ENCODE assay signal across 19 cellular contexts in genomic region chr13:66509176-66509575, GRCh38.
DNase-seq lines count a peak whose midpoint lies in the region; ATAC-seq and TF ChIP-seq lines count a peak whose summit lies in the region.
"Had no signal": no experiment of that assay in that cellular context is flagged by ENCODE, and none has a peak within 500 bp of the region (broad histone marks: within the 10 kb centered on the region; RNA-seq: fewer than 3 reads in every experiment).

No MANE protein-coding gene starts in this region.

- TF ChIP-seq CTCF in GM23338 (conservative IDR thresholded peaks at IDR 0.05; ENCODE audit: low read depth in 2 of 2), result no peak
- no peak for TF ChIP-seq CTCF in OCI-LY1 (IDR thresholded peaks at IDR 0.05; ENCODE audit: low read length)
- TF ChIP-seq CTCF in endodermal cell (conservative IDR thresholded peaks at IDR 0.05), result no peak
- TF ChIP-seq CTCF in nephron progenitor cell (IDR thresholded peaks at IDR 0.05), result no peak
- no peak for TF ChIP-seq CTCF in sigmoid colon (IDR thresholded peaks at IDR 0.05)

- no peak for ATAC-seq in GM23338
- ATAC-seq in HG02610 (IDR thresholded peaks at IDR 0.05; ENCODE audit: unreplicated experiment), result no peak
- ATAC-seq: K562, PC-3 had no signal

- H3K36me3 Mint-ChIP-seq in GM23338 (ENCODE audit: low read depth) (no peaks in the 10 kb centered on the region), endodermal cell (ENCODE audit: low read depth) (peaks cover 4% of the 10 kb centered on the region), nephron progenitor cell (ENCODE audit: low read depth) (no peaks in the 10 kb centered on the region)
- H3K36me3 Mint-ChIP-seq: CD8-positive, alpha-beta memory T cell had no signal

- H3K9me3 Mint-ChIP-seq in GM23338 (no peaks in the 10 kb centered on the region), endodermal cell (peaks cover 11% of the 10 kb centered on the region), nephron progenitor cell (no peaks in the 10 kb centered on the region)

- H3K9me2 ChIP-seq in GM23338 (ENCODE audit: insufficient read depth), result 0 out of 2 replicates have a peak, but pooled peaks cover 3% of the 10 kb centered on the region
- H3K9me2 ChIP-seq in OCI-LY1 (ENCODE audit: low read depth, low read length), result no peaks in the 10 kb centered on the region

- H3K27ac Mint-ChIP-seq in GM23338 (no peak overlapping the region), endodermal cell (peak overlapping the region; percentile 3), nephron progenitor cell (peak overlapping the region; percentile 2)
- H3K27ac Mint-ChIP-seq: CD8-positive, alpha-beta memory T cell had no signal

- intact Hi-C loops in sigmoid colon (cut with DNase I), result no loop called here

- no peaks in the 10 kb centered on the region for H4K20me1 ChIP-seq in GM23338 (replicated peaks; ENCODE audit: insufficient read depth)
- no peaks in the 10 kb centered on the region for H4K20me1 ChIP-seq in OCI-LY1 (ENCODE audit: insufficient read depth, low read length)
- H4K20me1 ChIP-seq: BLaER1 treated with 17β-estradiol and CSF1 and Interleukin-3, amounts not matched to agents 10 nM and 100 nM had no signal

- H3K36me3 ChIP-seq in GM23338 (ENCODE audit: insufficient read depth) (no peaks in the 10 kb centered on the region), OCI-LY1 (ENCODE audit: insufficient read depth, low read length) (0 out of 2 replicates have a peak, but pooled peaks cover 3% of the 10 kb centered on the region), endodermal cell (ENCODE audit: control insufficient read depth, insufficient read depth, low read length) (no peaks in the 10 kb centered on the region), sigmoid colon (no peaks in the 10 kb centered on the region)
- H3K36me3 ChIP-seq: BLaER1 treated with 17β-estradiol and CSF1 and Interleukin-3, amounts not matched to agents 10 nM and 100 nM had no signal

- H3K4me3 ChIP-seq in GM23338 (no peak overlapping the region), OCI-LY1 (ENCODE audit: low read depth, low read length, poor library complexity, severe bottlenecking) (no peak overlapping the region), endodermal cell (ENCODE audit: low read length) (no peak overlapping the region), sigmoid colon (no peak overlapping the region)
- H3K4me3 ChIP-seq: BLaER1 treated with 17β-estradiol and CSF1 and Interleukin-3, amounts not matched to agents 10 nM and 100 nM; K562 had no signal

- H3K4me1 Mint-ChIP-seq in GM23338 (peaks cover 17% of the 10 kb centered on the region), endodermal cell (peaks cover 21% of the 10 kb centered on the region), nephron progenitor cell (peaks cover 24% of the 10 kb centered on the region)
- H3K4me1 Mint-ChIP-seq: CD8-positive, alpha-beta memory T cell had no signal

- DNase-seq in GM23338 (ENCODE audit: low spot score) (no peak), endodermal cell (no peak), nephron progenitor cell (no peak), NOMO-1 (lab: John Stamatoyannopoulos, UW; ENCODE audit: unreplicated experiment in 2 of 2) (no peak), sigmoid colon (no peak)
- DNase-seq: CD8-positive, alpha-beta memory T cell; DMS53; NCI-H1105 treated with DMSO at 0.1 percent for 48 hours; NCI-H1694; NCI-H2081 treated with DMSO at 0.1 percent for 48 hours; NCI-H748 treated with DMSO at 0.1 percent for 48 hours; NK-92 treated with Interleukin-12 subunit alpha and Interleukin-12 subunit beta, amount 100 ng/mL, for 24 hours; PC-3; RPMI8226; SHP77 treated with DMSO at 0.1 percent for 48 hours had no signal

- H3K4me2 ChIP-seq in GM23338, result no peak overlapping the region
- H3K4me2 ChIP-seq in OCI-LY1 (ENCODE audit: low read length), result no peak overlapping the region

- H3K4me3 Mint-ChIP-seq in GM23338 (no peak overlapping the region), endodermal cell (no peak overlapping the region), nephron progenitor cell (no peak overlapping the region)
- H3K4me3 Mint-ChIP-seq: CD8-positive, alpha-beta memory T cell had no signal

- TF ChIP-seq EP300 in sigmoid colon (IDR thresholded peaks at IDR 0.05), result no peak

- H3K27ac ChIP-seq in GM23338 (ENCODE audit: low read depth), result no peak overlapping the region
- no peak overlapping the region for H3K27ac ChIP-seq in OCI-LY1 (ENCODE audit: low read depth, low read length, poor library complexity, severe bottlenecking)
- H3K27ac ChIP-seq in endodermal cell (ENCODE audit: low read depth, low read length), result no peak overlapping the region
- no peak overlapping the region for H3K27ac ChIP-seq in sigmoid colon

- peaks cover 21% of the 10 kb centered on the region for H3K9me3 ChIP-seq in OCI-LY1 (ENCODE audit: low read length)
- H3K9me3 ChIP-seq in endodermal cell (ENCODE audit: control insufficient read depth, low read length), result peaks cover 6% of the 10 kb centered on the region
- no peaks in the 10 kb centered on the region for H3K9me3 ChIP-seq in sigmoid colon
- H3K9me3 ChIP-seq: BLaER1 treated with 17β-estradiol and CSF1 and Interleukin-3, amounts not matched to agents 10 nM and 100 nM had no signal

- no peaks in the 10 kb centered on the region for H3K27me3 ChIP-seq in GM23338 (ENCODE audit: insufficient read depth)
- H3K27me3 ChIP-seq in OCI-LY1 (ENCODE audit: insufficient read depth, low read length), result no peaks in the 10 kb centered on the region
- H3K27me3 ChIP-seq in endodermal cell (ENCODE audit: control insufficient read depth, insufficient read depth, low read length, poor library complexity, severe bottlenecking), result no peaks in the 10 kb centered on the region
- H3K27me3 ChIP-seq in sigmoid colon, result no peaks in the 10 kb centered on the region
- H3K27me3 ChIP-seq: BLaER1 treated with 17β-estradiol and CSF1 and Interleukin-3, amounts not matched to agents 10 nM and 100 nM had no signal

- 80 to 88% methylated on average over 1 of the region's 1 CpG for WGBS in endodermal cell (ENCODE audit: insufficient coverage in 1 of 2, insufficient read length in 1 of 2), 2 experiments
- WGBS in sigmoid colon, 2 donors, result 48 to 55% methylated on average over 1 of the region's 1 CpG

- H3K9ac ChIP-seq in OCI-LY1 (ENCODE audit: low read length) (no peak overlapping the region), endodermal cell (ENCODE audit: extremely low read depth, low read length, poor library complexity, severe bottlenecking) (no peak overlapping the region)
- H3K9ac ChIP-seq: BLaER1 treated with 17β-estradiol and CSF1 and Interleukin-3, amounts not matched to agents 10 nM and 100 nM had no signal

- H2AFZ ChIP-seq in GM23338, result peak overlapping the region; percentile 7; the same call in 1 of the 2 replicates
- 0 out of 2 replicates have a peak overlapping the region, but pooled peaks have one; percentile 70 for H2AFZ ChIP-seq in OCI-LY1 (ENCODE audit: low read length)

- no peaks in the 10 kb centered on the region for H3K27me3 Mint-ChIP-seq in GM23338 (ENCODE audit: insufficient read depth, low read depth, poor library complexity)
- H3K27me3 Mint-ChIP-seq in endodermal cell (ENCODE audit: insufficient read depth), result no peaks in the 10 kb centered on the region
- H3K27me3 Mint-ChIP-seq in nephron progenitor cell (ENCODE audit: low read depth, poor library complexity), result peaks cover 3% of the 10 kb centered on the region
- H3K27me3 Mint-ChIP-seq: CD8-positive, alpha-beta memory T cell had no signal

- no peaks in the 10 kb centered on the region for H3K79me2 ChIP-seq in GM23338 (replicated peaks; ENCODE audit: insufficient read depth)
- no peaks in the 10 kb centered on the region for H3K79me2 ChIP-seq in OCI-LY1 (ENCODE audit: insufficient read depth, low read length)

- TF ChIP-seq POLR2A in sigmoid colon (IDR thresholded peaks at IDR 0.05), result no peak

- H3F3A ChIP-seq in GM23338 (replicated peaks; ENCODE audit: low read depth) (no peaks in the 10 kb centered on the region), OCI-LY1 (ENCODE audit: insufficient read depth, low read length) (no peaks in the 10 kb centered on the region)

- H3K4me1 ChIP-seq in GM23338 (ENCODE audit: insufficient read depth), result peaks cover 12% of the 10 kb centered on the region; the same call in 1 of the 2 replicates
- peaks cover 10% of the 10 kb centered on the region for H3K4me1 ChIP-seq in OCI-LY1 (ENCODE audit: insufficient read depth, low read length, severe bottlenecking)
- H3K4me1 ChIP-seq in endodermal cell (ENCODE audit: control insufficient read depth, insufficient read depth, low read length), result peaks cover 4% of the 10 kb centered on the region
- no peaks in the 10 kb centered on the region for H3K4me1 ChIP-seq in sigmoid colon

TF ChIP-seq in GM23338, 12 proteins besides CTCF, POLR2A, EP300 and RAD21 (continues in another document):
- TF ChIP-seq CREB1 (CRISPR knock-in tag; IDR thresholded peaks at IDR 0.05; ENCODE audit: low read depth), result no peak
- no peak for TF ChIP-seq STAT1 (IDR thresholded peaks at IDR 0.05; ENCODE audit: unreplicated experiment)
- no peak for TF ChIP-seq EZH2 (IDR thresholded peaks at IDR 0.05; ENCODE audit: low read depth, unreplicated experiment)
- TF ChIP-seq EZH2phosphoT487 (IDR thresholded peaks at IDR 0.05; ENCODE audit: unreplicated experiment), result no peak
- no peak for TF ChIP-seq ZNF331 (CRISPR knock-in tag; IDR thresholded peaks at IDR 0.05; ENCODE audit: low read depth)
- no peak for TF ChIP-seq NANOG (IDR thresholded peaks at IDR 0.05; ENCODE audit: borderline replicate concordance)
- no peak for TF ChIP-seq ZNF114 (CRISPR knock-in tag; IDR thresholded peaks at IDR 0.05)
- TF ChIP-seq ETS1 (IDR thresholded peaks at IDR 0.05), result no peak
